In the genomic region with DNA sequence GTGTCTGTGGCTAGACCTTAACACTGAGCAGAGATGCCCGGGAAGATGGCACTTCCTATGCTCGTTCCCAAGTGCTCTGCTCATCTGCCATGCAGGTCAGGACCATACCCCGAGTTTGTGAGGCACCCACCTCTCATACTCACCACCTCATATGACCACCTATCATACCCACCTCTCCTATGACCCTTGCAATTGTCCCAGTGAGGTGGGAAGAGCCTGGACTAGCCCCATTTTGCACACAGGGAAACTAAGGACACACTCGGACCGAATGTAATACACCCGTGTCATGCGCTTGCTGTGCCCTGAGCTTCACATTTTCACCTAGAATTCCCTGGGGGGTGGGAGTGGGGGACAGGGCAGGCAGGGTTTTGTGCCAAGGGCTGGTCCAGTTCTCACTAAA, we compare ENCODE assay signal across 1 cellular context.
TF ChIP-seq lines count a peak whose summit lies in the region.

No MANE protein-coding gene starts in this region.

TF ChIP-seq in GM12878, 131 proteins besides CTCF, POLR2A, EP300 and RAD21:
- no peak for TF ChIP-seq PRDM15 (CRISPR knock-in tag; IDR thresholded peaks at IDR 0.05)
- TF ChIP-seq, protein P1, sequence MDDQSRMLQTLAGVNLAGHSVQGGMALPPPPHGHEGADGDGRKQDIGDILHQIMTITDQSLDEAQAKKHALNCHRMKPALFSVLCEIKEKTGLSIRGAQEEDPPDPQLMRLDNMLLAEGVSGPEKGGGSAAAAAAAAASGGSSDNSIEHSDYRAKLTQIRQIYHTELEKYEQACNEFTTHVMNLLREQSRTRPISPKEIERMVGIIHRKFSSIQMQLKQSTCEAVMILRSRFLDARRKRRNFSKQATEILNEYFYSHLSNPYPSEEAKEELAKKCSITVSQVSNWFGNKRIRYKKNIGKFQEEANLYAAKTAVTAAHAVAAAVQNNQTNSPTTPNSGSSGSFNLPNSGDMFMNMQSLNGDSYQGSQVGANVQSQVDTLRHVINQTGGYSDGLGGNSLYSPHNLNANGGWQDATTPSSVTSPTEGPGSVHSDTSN (IDR thresholded peaks at IDR 0.05; ENCODE audit: insufficient replicate concordance, low read depth, low read length), result no peak
- TF ChIP-seq, protein P2, sequence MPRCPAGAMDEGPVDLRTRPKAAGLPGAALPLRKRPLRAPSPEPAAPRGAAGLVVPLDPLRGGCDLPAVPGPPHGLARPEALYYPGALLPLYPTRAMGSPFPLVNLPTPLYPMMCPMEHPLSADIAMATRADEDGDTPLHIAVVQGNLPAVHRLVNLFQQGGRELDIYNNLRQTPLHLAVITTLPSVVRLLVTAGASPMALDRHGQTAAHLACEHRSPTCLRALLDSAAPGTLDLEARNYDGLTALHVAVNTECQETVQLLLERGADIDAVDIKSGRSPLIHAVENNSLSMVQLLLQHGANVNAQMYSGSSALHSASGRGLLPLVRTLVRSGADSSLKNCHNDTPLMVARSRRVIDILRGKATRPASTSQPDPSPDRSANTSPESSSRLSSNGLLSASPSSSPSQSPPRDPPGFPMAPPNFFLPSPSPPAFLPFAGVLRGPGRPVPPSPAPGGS (IDR thresholded peaks at IDR 0.05; ENCODE audit: borderline replicate concordance, insufficient read depth, low read depth, low read length, poor library complexity, severe bottlenecking), result no peak
- TF ChIP-seq, protein P3, sequence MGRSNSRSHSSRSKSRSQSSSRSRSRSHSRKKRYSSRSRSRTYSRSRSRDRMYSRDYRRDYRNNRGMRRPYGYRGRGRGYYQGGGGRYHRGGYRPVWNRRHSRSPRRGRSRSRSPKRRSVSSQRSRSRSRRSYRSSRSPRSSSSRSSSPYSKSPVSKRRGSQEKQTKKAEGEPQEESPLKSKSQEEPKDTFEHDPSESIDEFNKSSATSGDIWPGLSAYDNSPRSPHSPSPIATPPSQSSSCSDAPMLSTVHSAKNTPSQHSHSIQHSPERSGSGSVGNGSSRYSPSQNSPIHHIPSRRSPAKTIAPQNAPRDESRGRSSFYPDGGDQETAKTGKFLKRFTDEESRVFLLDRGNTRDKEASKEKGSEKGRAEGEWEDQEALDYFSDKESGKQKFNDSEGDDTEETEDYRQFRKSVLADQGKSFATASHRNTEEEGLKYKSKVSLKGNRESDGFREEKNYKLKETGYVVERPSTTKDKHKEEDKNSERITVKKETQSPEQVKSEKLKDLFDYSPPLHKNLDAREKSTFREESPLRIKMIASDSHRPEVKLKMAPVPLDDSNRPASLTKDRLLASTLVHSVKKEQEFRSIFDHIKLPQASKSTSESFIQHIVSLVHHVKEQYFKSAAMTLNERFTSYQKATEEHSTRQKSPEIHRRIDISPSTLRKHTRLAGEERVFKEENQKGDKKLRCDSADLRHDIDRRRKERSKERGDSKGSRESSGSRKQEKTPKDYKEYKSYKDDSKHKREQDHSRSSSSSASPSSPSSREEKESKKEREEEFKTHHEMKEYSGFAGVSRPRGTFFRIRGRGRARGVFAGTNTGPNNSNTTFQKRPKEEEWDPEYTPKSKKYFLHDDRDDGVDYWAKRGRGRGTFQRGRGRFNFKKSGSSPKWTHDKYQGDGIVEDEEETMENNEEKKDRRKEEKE (IDR thresholded peaks at IDR 0.05), result no peak
- TF ChIP-seq, protein P4, sequence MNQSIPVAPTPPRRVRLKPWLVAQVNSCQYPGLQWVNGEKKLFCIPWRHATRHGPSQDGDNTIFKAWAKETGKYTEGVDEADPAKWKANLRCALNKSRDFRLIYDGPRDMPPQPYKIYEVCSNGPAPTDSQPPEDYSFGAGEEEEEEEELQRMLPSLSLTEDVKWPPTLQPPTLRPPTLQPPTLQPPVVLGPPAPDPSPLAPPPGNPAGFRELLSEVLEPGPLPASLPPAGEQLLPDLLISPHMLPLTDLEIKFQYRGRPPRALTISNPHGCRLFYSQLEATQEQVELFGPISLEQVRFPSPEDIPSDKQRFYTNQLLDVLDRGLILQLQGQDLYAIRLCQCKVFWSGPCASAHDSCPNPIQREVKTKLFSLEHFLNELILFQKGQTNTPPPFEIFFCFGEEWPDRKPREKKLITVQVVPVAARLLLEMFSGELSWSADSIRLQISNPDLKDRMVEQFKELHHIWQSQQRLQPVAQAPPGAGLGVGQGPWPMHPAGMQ (IDR thresholded peaks at IDR 0.05; ENCODE audit: borderline replicate concordance), result no peak
- no peak for TF ChIP-seq MTA2 (IDR thresholded peaks at IDR 0.05; ENCODE audit: low read depth)
- TF ChIP-seq, protein P5, sequence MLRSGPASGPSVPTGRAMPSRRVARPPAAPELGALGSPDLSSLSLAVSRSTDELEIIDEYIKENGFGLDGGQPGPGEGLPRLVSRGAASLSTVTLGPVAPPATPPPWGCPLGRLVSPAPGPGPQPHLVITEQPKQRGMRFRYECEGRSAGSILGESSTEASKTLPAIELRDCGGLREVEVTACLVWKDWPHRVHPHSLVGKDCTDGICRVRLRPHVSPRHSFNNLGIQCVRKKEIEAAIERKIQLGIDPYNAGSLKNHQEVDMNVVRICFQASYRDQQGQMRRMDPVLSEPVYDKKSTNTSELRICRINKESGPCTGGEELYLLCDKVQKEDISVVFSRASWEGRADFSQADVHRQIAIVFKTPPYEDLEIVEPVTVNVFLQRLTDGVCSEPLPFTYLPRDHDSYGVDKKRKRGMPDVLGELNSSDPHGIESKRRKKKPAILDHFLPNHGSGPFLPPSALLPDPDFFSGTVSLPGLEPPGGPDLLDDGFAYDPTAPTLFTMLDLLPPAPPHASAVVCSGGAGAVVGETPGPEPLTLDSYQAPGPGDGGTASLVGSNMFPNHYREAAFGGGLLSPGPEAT (IDR thresholded peaks at IDR 0.05; ENCODE audit: low read depth), result no peak
- TF ChIP-seq NR2F1 (conservative IDR thresholded peaks at IDR 0.05), result no peak
- no peak for TF ChIP-seq POLR2AphosphoS5 (IDR thresholded peaks at IDR 0.05; ENCODE audit: low read length)
- TF ChIP-seq ZNF24 (IDR thresholded peaks at IDR 0.05), result no peak
